In genomic region chr11:67392182-67392715, GRCh38 we compare ENCODE assay signal across 1 cellular context.
TF ChIP-seq lines count a peak whose summit lies in the region.

No MANE protein-coding gene starts in this region.

TF ChIP-seq in HepG2, 621 proteins besides CTCF, POLR2A, EP300 and RAD21:
- TF ChIP-seq, protein P1, sequence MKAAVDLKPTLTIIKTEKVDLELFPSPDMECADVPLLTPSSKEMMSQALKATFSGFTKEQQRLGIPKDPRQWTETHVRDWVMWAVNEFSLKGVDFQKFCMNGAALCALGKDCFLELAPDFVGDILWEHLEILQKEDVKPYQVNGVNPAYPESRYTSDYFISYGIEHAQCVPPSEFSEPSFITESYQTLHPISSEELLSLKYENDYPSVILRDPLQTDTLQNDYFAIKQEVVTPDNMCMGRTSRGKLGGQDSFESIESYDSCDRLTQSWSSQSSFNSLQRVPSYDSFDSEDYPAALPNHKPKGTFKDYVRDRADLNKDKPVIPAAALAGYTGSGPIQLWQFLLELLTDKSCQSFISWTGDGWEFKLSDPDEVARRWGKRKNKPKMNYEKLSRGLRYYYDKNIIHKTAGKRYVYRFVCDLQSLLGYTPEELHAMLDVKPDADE (CRISPR knock-in tag; IDR thresholded peaks at IDR 0.05) = no peak
- TF ChIP-seq, protein P2, sequence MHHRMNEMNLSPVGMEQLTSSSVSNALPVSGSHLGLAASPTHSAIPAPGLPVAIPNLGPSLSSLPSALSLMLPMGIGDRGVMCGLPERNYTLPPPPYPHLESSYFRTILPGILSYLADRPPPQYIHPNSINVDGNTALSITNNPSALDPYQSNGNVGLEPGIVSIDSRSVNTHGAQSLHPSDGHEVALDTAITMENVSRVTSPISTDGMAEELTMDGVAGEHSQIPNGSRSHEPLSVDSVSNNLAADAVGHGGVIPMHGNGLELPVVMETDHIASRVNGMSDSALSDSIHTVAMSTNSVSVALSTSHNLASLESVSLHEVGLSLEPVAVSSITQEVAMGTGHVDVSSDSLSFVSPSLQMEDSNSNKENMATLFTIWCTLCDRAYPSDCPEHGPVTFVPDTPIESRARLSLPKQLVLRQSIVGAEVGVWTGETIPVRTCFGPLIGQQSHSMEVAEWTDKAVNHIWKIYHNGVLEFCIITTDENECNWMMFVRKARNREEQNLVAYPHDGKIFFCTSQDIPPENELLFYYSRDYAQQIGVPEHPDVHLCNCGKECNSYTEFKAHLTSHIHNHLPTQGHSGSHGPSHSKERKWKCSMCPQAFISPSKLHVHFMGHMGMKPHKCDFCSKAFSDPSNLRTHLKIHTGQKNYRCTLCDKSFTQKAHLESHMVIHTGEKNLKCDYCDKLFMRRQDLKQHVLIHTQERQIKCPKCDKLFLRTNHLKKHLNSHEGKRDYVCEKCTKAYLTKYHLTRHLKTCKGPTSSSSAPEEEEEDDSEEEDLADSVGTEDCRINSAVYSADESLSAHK (CRISPR knock-in tag; IDR thresholded peaks at IDR 0.05; ENCODE audit: borderline replicate concordance) = no peak
- no peak for TF ChIP-seq ZFP41 (CRISPR knock-in tag; IDR thresholded peaks at IDR 0.05; ENCODE audit: borderline replicate concordance)
- no peak for TF ChIP-seq ZNF773 (CRISPR knock-in tag; IDR thresholded peaks at IDR 0.05; ENCODE audit: borderline replicate concordance)
- TF ChIP-seq NRL (CRISPR knock-in tag; IDR thresholded peaks at IDR 0.05; ENCODE audit: borderline replicate concordance) = peak; percentile 27; the same call in 1 of the 2 replicates
- no peak for TF ChIP-seq NFYB (CRISPR knock-in tag; IDR thresholded peaks at IDR 0.05)
- TF ChIP-seq MTF1 (CRISPR knock-in tag; IDR thresholded peaks at IDR 0.05) = no peak
- TF ChIP-seq ASH2L (IDR thresholded peaks at IDR 0.05; ENCODE audit: insufficient read length, low read depth, low read length) = peak; percentile 2
- 0 out of 2 replicates have a peak, but pooled peaks have one; percentile 3 for TF ChIP-seq GLI4 (CRISPR knock-in tag; IDR thresholded peaks at IDR 0.05; ENCODE audit: borderline replicate concordance)
- TF ChIP-seq, protein P3, sequence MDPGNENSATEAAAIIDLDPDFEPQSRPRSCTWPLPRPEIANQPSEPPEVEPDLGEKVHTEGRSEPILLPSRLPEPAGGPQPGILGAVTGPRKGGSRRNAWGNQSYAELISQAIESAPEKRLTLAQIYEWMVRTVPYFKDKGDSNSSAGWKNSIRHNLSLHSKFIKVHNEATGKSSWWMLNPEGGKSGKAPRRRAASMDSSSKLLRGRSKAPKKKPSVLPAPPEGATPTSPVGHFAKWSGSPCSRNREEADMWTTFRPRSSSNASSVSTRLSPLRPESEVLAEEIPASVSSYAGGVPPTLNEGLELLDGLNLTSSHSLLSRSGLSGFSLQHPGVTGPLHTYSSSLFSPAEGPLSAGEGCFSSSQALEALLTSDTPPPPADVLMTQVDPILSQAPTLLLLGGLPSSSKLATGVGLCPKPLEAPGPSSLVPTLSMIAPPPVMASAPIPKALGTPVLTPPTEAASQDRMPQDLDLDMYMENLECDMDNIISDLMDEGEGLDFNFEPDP (CRISPR knock-in tag; conservative IDR thresholded peaks at IDR 0.05) = 0 out of 2 replicates have a peak, but pooled peaks have one; percentile 57
- no peak for TF ChIP-seq ZC3H13 (CRISPR knock-in tag; IDR thresholded peaks at IDR 0.05)
